In the genomic region with DNA sequence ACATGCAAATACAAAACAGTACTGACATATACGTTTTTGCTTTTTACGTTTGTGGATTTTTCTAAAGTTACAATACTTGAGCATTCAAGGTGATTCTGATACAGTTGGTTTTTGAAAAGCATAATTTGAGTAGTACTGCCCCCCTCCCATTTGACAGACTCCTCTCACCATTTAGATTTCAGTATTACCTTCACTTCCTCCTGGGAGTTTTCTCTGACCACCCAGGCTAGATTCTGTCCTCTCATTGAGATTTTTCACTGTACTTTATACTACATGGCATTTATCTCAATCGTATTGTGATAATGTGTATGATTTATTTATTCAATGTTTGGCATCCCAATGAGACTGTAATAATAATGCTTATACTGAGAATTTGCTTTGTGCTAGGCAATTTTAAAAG, we compare ENCODE assay signal across 10 cellular contexts.
"Had no signal": no experiment of that assay in that cellular context is flagged by ENCODE, and none has a peak within 500 bp of the region (broad histone marks: within the 10 kb centered on the region; RNA-seq: fewer than 3 reads in every experiment).

No MANE protein-coding gene starts in this region.

- ATAC-seq: GM23338, K562 had no signal

- H3K4me3 Mint-ChIP-seq: GM23338, H9 had no signal

- DNase-seq: H9, HCEC 1CT, IMR-90, Kasumi-1, KG1 had no signal

- FAIRE-seq: H1, H54, HTR-8/SVneo, K562 had no signal

- H3K4me3 ChIP-seq: GM23338, K562 had no signal

- H3K4me2 ChIP-seq: GM23338 had no signal

- H3K27ac Mint-ChIP-seq: GM23338 had no signal

- H3K9me3 Mint-ChIP-seq: GM23338, H9 had no signal
